31 cellular contexts compared by ENCODE assay signal in the genomic region with DNA sequence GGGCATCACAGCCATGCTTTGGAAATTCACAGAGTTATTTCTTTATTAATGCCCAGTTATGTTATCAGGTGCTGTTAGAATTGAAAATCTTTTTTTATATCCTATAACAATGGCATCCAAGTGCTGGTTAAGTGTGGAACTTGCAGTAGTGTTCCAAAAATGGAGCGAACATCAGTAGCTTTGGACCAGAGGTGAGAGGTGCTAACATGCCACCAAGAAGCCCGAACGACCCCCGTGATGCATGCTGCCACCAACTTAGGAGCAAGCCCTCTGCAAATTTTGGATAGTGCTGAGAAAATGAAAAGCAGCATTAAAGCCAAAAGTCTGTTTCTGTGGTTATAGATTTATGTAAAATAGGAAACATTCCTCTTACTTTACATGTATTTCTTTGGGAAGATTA. TPM values are rescaled to one million over a fixed set of nuclear protein-coding genes. Genes with fewer than 3 reads are reported as not detected.
"Had no signal": no experiment of that assay in that cellular context is flagged by ENCODE, and none has a peak within 500 bp of the region (broad histone marks: within the 10 kb centered on the region; RNA-seq: fewer than 3 reads in every experiment).

No MANE protein-coding gene starts in this region.

- H3K4me1 Mint-ChIP-seq: stimulated activated effector memory CD8-positive, alpha-beta T cell treated with anti-CD3 and anti-CD28 coated beads, Interleukin-12 subunit alpha, Interleukin-12 subunit beta, amount 100 ng/mL, for 72 hours; stimulated activated memory B cell treated with anti-CD40 and anti-IgM and Interleukin-4, amounts not matched to agents 10 μg/mL and 1 μg/mL and 100 μg/mL, for 72 hours; stimulated activated naive B cell treated with anti-CD40 and anti-IgM and Interleukin-4, amounts not matched to agents 10 μg/mL and 1 μg/mL and 100 μg/mL, for 72 hours; stimulated activated naive CD8-positive, alpha-beta T cell treated with anti-CD3 and anti-CD28 coated beads, Interleukin-15, amount 100 ng/mL, for 72 hours had no signal

- H3K4me3 ChIP-seq: stomach, suprapubic skin, testis, thoracic aorta, thyroid gland, tibial nerve, transverse colon, upper lobe of left lung, upper lobe of right lung, uterus, vagina had no signal

- DNase-seq: stimulated activated CD4-positive, alpha-beta T cell treated with anti-CD3 and anti-CD28 coated beads, Interleukin-2, amount 100 ng/mL, for 48 hours; stimulated activated CD4-positive, alpha-beta T cell treated with anti-CD3 and anti-CD28 coated beads, Interleukin-4, amount 100 ng/mL, for 1 hour; stimulated activated CD4-positive, alpha-beta T cell treated with anti-CD3 and anti-CD28 coated beads, Interleukin-4, amount 100 ng/mL, for 24 hours; stimulated activated CD4-positive, alpha-beta T cell treated with anti-CD3 and anti-CD28 coated beads, Interleukin-4, amount 100 ng/mL, for 4 hours; stimulated activated CD8-positive, alpha-beta memory T cell treated with anti-CD3 and anti-CD28 coated beads, Interleukin-4, amount 100 ng/mL, for 48 hours; stimulated activated naive B cell treated with anti-CD40 and anti-IgM and Interleukin-4, amounts not matched to agents 10 μg/mL and 1 μg/mL and 100 μg/mL, for 72 hours; stimulated activated naive CD4-positive, alpha-beta T cell; stimulated activated naive CD4-positive, alpha-beta T cell treated with Interleukin-2 at 50 U/mL for 16 hours; stimulated activated naive CD8-positive, alpha-beta T cell treated with anti-CD3 and anti-CD28 coated beads, Interleukin-15, amount 100 ng/mL, for 72 hours; stimulated activated naive CD8-positive, alpha-beta T cell treated with anti-CD3 and anti-CD28 coated beads, Interleukin-15, Interleukin-2, amounts not matched to agents 100 U/mL and 50 U/mL, for 24 hours; stomach; substantia nigra; testis; thyroid gland; transverse colon; trophoblast cell; upper lobe of left lung; upper lobe of right lung; uterus had no signal

- H3K27me3 Mint-ChIP-seq: stimulated activated memory B cell treated with anti-CD40 and anti-IgM and Interleukin-4, amounts not matched to agents 10 μg/mL and 1 μg/mL and 100 μg/mL, for 72 hours; stimulated activated naive B cell treated with anti-CD40 and anti-IgM and Interleukin-4, amounts not matched to agents 10 μg/mL and 1 μg/mL and 100 μg/mL, for 72 hours; stimulated activated naive CD8-positive, alpha-beta T cell treated with anti-CD3 and anti-CD28 coated beads, Interleukin-15, amount 100 ng/mL, for 72 hours; stimulated activated naive CD8-positive, alpha-beta T cell treated with anti-CD3 and anti-CD28 coated beads, Interleukin-15, Interleukin-2, amounts not matched to agents 100 ng/mL and 50 ng/mL, for 24 hours; type B pancreatic cell had no signal

- H3K27ac ChIP-seq: stomach, suprapubic skin, testis, thoracic aorta, thyroid gland, tibial nerve, transverse colon, upper lobe of left lung, upper lobe of right lung, uterus, vagina had no signal

- H3K36me3 ChIP-seq: suprapubic skin, thoracic aorta, thyroid gland, tibial nerve, transverse colon, upper lobe of left lung, upper lobe of right lung, uterus, vagina had no signal

- H3K27me3 ChIP-seq: stomach, suprapubic skin, testis, thyroid gland, tibial nerve, transverse colon, upper lobe of left lung, upper lobe of right lung, uterus, vagina had no signal

- H3K27ac Mint-ChIP-seq: stimulated activated effector memory CD8-positive, alpha-beta T cell treated with anti-CD3 and anti-CD28 coated beads, Interleukin-12 subunit alpha, Interleukin-12 subunit beta, amount 100 ng/mL, for 72 hours; stimulated activated memory B cell treated with anti-CD40 and anti-IgM and Interleukin-4, amounts not matched to agents 10 μg/mL and 1 μg/mL and 100 μg/mL, for 72 hours; stimulated activated naive B cell treated with anti-CD40 and anti-IgM and Interleukin-4, amounts not matched to agents 10 μg/mL and 1 μg/mL and 100 μg/mL, for 72 hours; stimulated activated naive CD8-positive, alpha-beta T cell treated with anti-CD3 and anti-CD28 coated beads, Interleukin-15, amount 100 ng/mL, for 72 hours; stimulated activated naive CD8-positive, alpha-beta T cell treated with anti-CD3 and anti-CD28 coated beads, Interleukin-15, Interleukin-2, amounts not matched to agents 100 ng/mL and 50 ng/mL, for 24 hours; type B pancreatic cell had no signal

- H3K9me3 Mint-ChIP-seq: stimulated activated effector memory CD8-positive, alpha-beta T cell treated with anti-CD3 and anti-CD28 coated beads, Interleukin-12 subunit alpha, Interleukin-12 subunit beta, amount 100 ng/mL, for 72 hours; stimulated activated memory B cell treated with anti-CD40 and anti-IgM and Interleukin-4, amounts not matched to agents 10 μg/mL and 1 μg/mL and 100 μg/mL, for 72 hours; stimulated activated naive B cell treated with anti-CD40 and anti-IgM and Interleukin-4, amounts not matched to agents 10 μg/mL and 1 μg/mL and 100 μg/mL, for 72 hours; stimulated activated naive CD8-positive, alpha-beta T cell treated with anti-CD3 and anti-CD28 coated beads, Interleukin-15, amount 100 ng/mL, for 72 hours; stimulated activated naive CD8-positive, alpha-beta T cell treated with anti-CD3 and anti-CD28 coated beads, Interleukin-15, Interleukin-2, amounts not matched to agents 100 ng/mL and 50 ng/mL, for 24 hours; type B pancreatic cell had no signal

- H3K4me3 Mint-ChIP-seq: stimulated activated effector memory CD8-positive, alpha-beta T cell treated with anti-CD3 and anti-CD28 coated beads, Interleukin-12 subunit alpha, Interleukin-12 subunit beta, amount 100 ng/mL, for 72 hours; stimulated activated memory B cell treated with anti-CD40 and anti-IgM and Interleukin-4, amounts not matched to agents 10 μg/mL and 1 μg/mL and 100 μg/mL, for 72 hours; stimulated activated naive B cell treated with anti-CD40 and anti-IgM and Interleukin-4, amounts not matched to agents 10 μg/mL and 1 μg/mL and 100 μg/mL, for 72 hours; stimulated activated naive CD8-positive, alpha-beta T cell treated with anti-CD3 and anti-CD28 coated beads, Interleukin-15, amount 100 ng/mL, for 72 hours; stimulated activated naive CD8-positive, alpha-beta T cell treated with anti-CD3 and anti-CD28 coated beads, Interleukin-15, Interleukin-2, amounts not matched to agents 100 ng/mL and 50 ng/mL, for 24 hours; type B pancreatic cell had no signal

- H3K36me3 Mint-ChIP-seq: stimulated activated effector memory CD8-positive, alpha-beta T cell treated with anti-CD3 and anti-CD28 coated beads, Interleukin-12 subunit alpha, Interleukin-12 subunit beta, amount 100 ng/mL, for 72 hours; stimulated activated memory B cell treated with anti-CD40 and anti-IgM and Interleukin-4, amounts not matched to agents 10 μg/mL and 1 μg/mL and 100 μg/mL, for 72 hours; stimulated activated naive B cell treated with anti-CD40 and anti-IgM and Interleukin-4, amounts not matched to agents 10 μg/mL and 1 μg/mL and 100 μg/mL, for 72 hours had no signal

- H3K9me3 ChIP-seq: stomach, suprapubic skin, testis, thoracic aorta, thyroid gland, tibial nerve, transverse colon, upper lobe of left lung, upper lobe of right lung, uterus, vagina had no signal

- H3K4me1 ChIP-seq: stomach, suprapubic skin, testis, thyroid gland, tibial nerve, transverse colon, upper lobe of left lung, upper lobe of right lung, uterus, vagina had no signal

RNA-seq across cellular contexts. Expression of gene RBP2, which starts 38.4 kb away (rescaled TPM):
- total RNA-seq: subcutaneous adipose tissue, suprapubic skin, temporal lobe, testis, thoracic aorta, thyroid gland, tibial nerve, ureter, urinary bladder, uterus, vagina had no signal
